In the genomic region with DNA sequence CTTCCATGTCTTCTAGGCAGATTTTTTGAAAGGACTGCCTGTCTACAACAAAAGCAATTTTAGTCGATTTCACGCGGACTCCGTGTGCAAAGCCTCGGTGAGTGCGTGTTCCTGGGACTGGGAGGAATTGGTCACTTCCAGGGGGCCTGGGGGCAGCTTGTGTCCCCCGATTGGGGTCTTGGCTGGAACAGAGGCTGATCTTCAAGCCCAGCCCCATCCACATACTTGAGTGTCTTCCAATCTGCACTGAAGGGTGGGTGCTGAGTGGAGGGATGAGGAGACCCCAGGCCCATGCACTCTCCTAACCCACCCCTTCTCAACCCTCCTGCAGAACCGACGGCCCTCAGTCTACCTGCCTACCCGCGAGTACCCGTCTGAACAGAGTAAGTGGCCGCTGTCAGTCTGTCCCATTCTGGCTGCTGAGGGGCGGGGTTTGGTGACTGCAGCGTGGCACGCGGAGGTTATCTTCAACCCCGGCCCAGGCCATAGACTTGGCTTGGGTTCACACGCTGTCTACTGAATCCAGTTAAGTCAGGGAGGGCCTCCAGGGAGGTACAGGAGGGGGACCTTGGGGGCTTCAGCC, we compare ENCODE assay signal across 1 cellular context.
TF ChIP-seq lines count a peak whose summit lies in the region.

No MANE protein-coding gene starts in this region.

TF ChIP-seq in IMR-90, 13 proteins besides CTCF, POLR2A, EP300 and RAD21:
- no peak for TF ChIP-seq RFX5 (IDR thresholded peaks at IDR 0.05; ENCODE audit: low read depth, low read length)
- no peak for TF ChIP-seq FOS (IDR thresholded peaks at IDR 0.05; ENCODE audit: low read depth, low read length)
